In genomic region chr7:5307221-5308142, GRCh38 we compare ENCODE assay signal across 7 cellular contexts. TPM values are rescaled to one million over a fixed set of nuclear protein-coding genes. Genes with fewer than 3 reads are reported as not detected.
DNase-seq lines count a peak whose midpoint lies in the region; ATAC-seq, FAIRE-seq and TF ChIP-seq lines count a peak whose summit lies in the region.
"Not testable (repeated sequence)": the region's sequence is repeated elsewhere in the genome, so short reads cannot be mapped to it uniquely, and the experiment has no call there.

No MANE protein-coding gene starts in this region.

- TF ChIP-seq CTCF in Caco-2 (IDR thresholded peaks at IDR 0.05; ENCODE audit: insufficient read depth in 1 of 2, low read depth in 1 of 2, low read length in 1 of 2, severe bottlenecking in 1 of 2, unreplicated experiment in 1 of 2); IMR-90 (conservative IDR thresholded peaks at IDR 0.05; ENCODE audit: low read depth, low read length): not testable (repeated sequence)

- WGBS in IMR-90 (ENCODE audit: extremely low coverage in 2 of 2, insufficient read length in 1 of 2), 2 experiments: 97% methylated on average over 20 of the region's 39 CpGs; no CpG with 5 or more reads in 1 of the 2 experiments
- WGBS in neuronal stem cell (ENCODE audit: extremely low coverage in 2 of 2, insufficient read length in 2 of 2, insufficient replicate concordance in 1 of 2), 2 donors: no CpG with 5 or more reads among the region's 39 CpGs

- H3K27me3 Mint-ChIP-seq in Caco-2 (ENCODE audit: insufficient read depth, unreplicated experiment); central memory CD8-positive, alpha-beta T cell; stimulated activated naive CD8-positive, alpha-beta T cell treated with anti-CD3 and anti-CD28 coated beads, Interleukin-15, amount 100 ng/mL, for 72 hours: not testable (repeated sequence)

- H2AK9ac ChIP-seq in IMR-90 (replicated peaks; ENCODE audit: low read depth, low read length, poor library complexity): not testable (repeated sequence)

- H3K4me1 ChIP-seq in Caco-2; IMR-90 (ENCODE audit: control insufficient read depth, insufficient read depth, low read length); neuronal stem cell (ENCODE audit: control insufficient read depth in 2 of 2, insufficient read depth in 1 of 2, low read depth in 1 of 2, low read length in 2 of 2): not testable (repeated sequence)

- POLR2A ChIA-PET in Caco-2 (lab: Charles Lee); IMR-90 (lab: Charles Lee; ENCODE audit: unreplicated experiment): not testable (repeated sequence)

- H3K79me1 ChIP-seq in IMR-90 (ENCODE audit: low read depth in 1 of 2, low read length in 2 of 2); neuronal stem cell (ENCODE audit: low read depth, low read length): not testable (repeated sequence)

- not testable (repeated sequence) for H3K56ac ChIP-seq in IMR-90 (ENCODE audit: extremely low read depth, insufficient read depth, low read length)

- not testable (repeated sequence) for H3K9ac ChIP-seq in IMR-90 (ENCODE audit: low read depth, low read length); neuronal stem cell (ENCODE audit: low read depth, low read length, poor library complexity)

- CTCF ChIA-PET in Caco-2 (lab: Charles Lee): not testable (repeated sequence)
- CTCF ChIA-PET in IMR-90 (lab: Yijun Ruan, JAX): interaction anchor here (0.6 to 1.2 kb wide), 2 partner anchors 10 to 40 kb away, joined by 3 read pairs; no protein-coding TSS in a partner anchor

- not testable (repeated sequence) for H2BK5ac ChIP-seq in IMR-90 (ENCODE audit: low read depth, low read length, poor library complexity, severe bottlenecking); neuronal stem cell (ENCODE audit: low read length)

- DNase-seq in Caco-2; IMR-90; RCC 7860 (ENCODE audit: low spot score); central memory CD8-positive, alpha-beta T cell (ENCODE audit: low spot score in 2 of 2); neuronal stem cell (ENCODE audit: low spot score); stimulated activated naive CD8-positive, alpha-beta T cell treated with anti-CD3 and anti-CD28 coated beads, Interleukin-15, amount 100 ng/mL, for 72 hours: not testable (repeated sequence)
- peak; percentile 64 to 80 for DNase-seq in left colon

- H3K9me1 ChIP-seq in IMR-90 (ENCODE audit: insufficient read depth, low read length): not testable (repeated sequence)

- not testable (repeated sequence) for TF ChIP-seq RAD21 in IMR-90 (IDR thresholded peaks at IDR 0.05; ENCODE audit: low read length)

- H3K36me3 Mint-ChIP-seq in Caco-2 (ENCODE audit: insufficient read depth, unreplicated experiment): peaks cover 82% of the 10 kb centered on the region
- H3K36me3 Mint-ChIP-seq in central memory CD8-positive, alpha-beta T cell (ENCODE audit: insufficient read depth): peaks cover 12% of the 10 kb centered on the region

- H2BK20ac ChIP-seq in IMR-90 (ENCODE audit: low read depth, low read length): not testable (repeated sequence)

- H3K27ac ChIP-seq in IMR-90 (ENCODE audit: insufficient read depth, low read length); neuronal stem cell (replicated peaks; ENCODE audit: low read length): not testable (repeated sequence)

- not testable (repeated sequence) for H3K9me3 Mint-ChIP-seq in Caco-2 (ENCODE audit: unreplicated experiment); central memory CD8-positive, alpha-beta T cell; stimulated activated naive CD8-positive, alpha-beta T cell treated with anti-CD3 and anti-CD28 coated beads, Interleukin-15, amount 100 ng/mL, for 72 hours

- H3K23ac ChIP-seq in IMR-90 (ENCODE audit: low read depth, low read length); neuronal stem cell (ENCODE audit: low read depth, low read length, poor library complexity): not testable (repeated sequence)

- not testable (repeated sequence) for H3K14ac ChIP-seq in IMR-90 (replicated peaks; ENCODE audit: low read depth, low read length); neuronal stem cell (ENCODE audit: low read length)

- not testable (repeated sequence) for H3K18ac ChIP-seq in IMR-90 (ENCODE audit: low read depth, low read length); neuronal stem cell (ENCODE audit: low read length)

- TF ChIP-seq POLR2A in IMR-90 (IDR thresholded peaks at IDR 0.05; ENCODE audit: low read depth, low read length): not testable (repeated sequence)

- H4K20me1 ChIP-seq in IMR-90 (ENCODE audit: insufficient read depth, low read length): not testable (repeated sequence)

- H2BK12ac ChIP-seq in neuronal stem cell (ENCODE audit: low read length): peak overlapping the region; percentile 41

- H3K4ac ChIP-seq in IMR-90 (ENCODE audit: low read depth, low read length); neuronal stem cell (ENCODE audit: low read length): not testable (repeated sequence)

- H4K5ac ChIP-seq in IMR-90 (ENCODE audit: low read depth, low read length): not testable (repeated sequence)

- intact Hi-C loops in Caco-2 (cut with micrococcal nuclease; ENCODE audit: unreplicated experiment); IMR-90 (cut with micrococcal nuclease); left colon (cut with DNase I, micrococcal nuclease): not testable (repeated sequence)

- not testable (repeated sequence) for H3K4me3 Mint-ChIP-seq in Caco-2 (ENCODE audit: unreplicated experiment); central memory CD8-positive, alpha-beta T cell; stimulated activated naive CD8-positive, alpha-beta T cell treated with anti-CD3 and anti-CD28 coated beads, Interleukin-15, amount 100 ng/mL, for 72 hours

- H2AFZ ChIP-seq in IMR-90 (replicated peaks; ENCODE audit: low read length, poor library complexity); neuronal stem cell (ENCODE audit: low read length): not testable (repeated sequence)

- not testable (repeated sequence) for H2BK120ac ChIP-seq in IMR-90 (ENCODE audit: low read depth, low read length); neuronal stem cell (ENCODE audit: low read depth, low read length)

- H3K27me3 ChIP-seq in Caco-2 (replicated peaks; ENCODE audit: control insufficient read depth, insufficient read depth, low read length); IMR-90 (ENCODE audit: control insufficient read depth, insufficient read depth, low read length); neuronal stem cell (ENCODE audit: control insufficient read depth in 3 of 3, insufficient read depth in 3 of 3, low read depth in 1 of 3, low read length in 3 of 3): not testable (repeated sequence)

- H4K91ac ChIP-seq in IMR-90 (ENCODE audit: insufficient read depth, low read depth, low read length); neuronal stem cell (ENCODE audit: low read depth, low read length, poor library complexity): not testable (repeated sequence)

- in situ Hi-C loops in IMR-90 (cut with MboI; ENCODE audit: low sequenced_read_pairs): not testable (repeated sequence)

- H2AK5ac ChIP-seq in IMR-90 (ENCODE audit: low read depth, low read length); neuronal stem cell (ENCODE audit: low read depth, low read length): not testable (repeated sequence)

- FAIRE-seq in RCC 7860 (lab: Jason Lieb, UNC): peak; percentile 28

- H3K36me3 ChIP-seq in Caco-2 (ENCODE audit: control insufficient read depth, insufficient read depth, low read length): not testable (repeated sequence)
- H3K36me3 ChIP-seq in IMR-90 (ENCODE audit: control insufficient read depth, insufficient read depth, low read length) (peaks cover 34% of the 10 kb centered on the region), neuronal stem cell (replicated peaks in 1 of 2; ENCODE audit: control insufficient read depth in 2 of 2, insufficient read depth in 2 of 2, low read length in 2 of 2) (peaks cover 12 to 65% of the 10 kb centered on the region in 2 donors)

- dilution Hi-C loops in IMR-90 (cut with HindIII; ENCODE audit: low sequenced_read_pairs, unreplicated experiment): not testable (repeated sequence)

- not testable (repeated sequence) for H4K8ac ChIP-seq in IMR-90 (ENCODE audit: low read depth in 2 of 2, low read length in 2 of 2); neuronal stem cell (ENCODE audit: low read depth, low read length)

- TSS peak; percentile 37 for BruUV-seq in Caco-2 (replicated peaks; lab: Mats Ljungman, UMichigan)
- BruUV-seq in IMR-90 (replicated peaks; lab: Mats Ljungman, UMichigan): TSS peak; percentile 93

- not testable (repeated sequence) for H3K4me1 Mint-ChIP-seq in Caco-2 (ENCODE audit: low read depth, unreplicated experiment); central memory CD8-positive, alpha-beta T cell; stimulated activated naive CD8-positive, alpha-beta T cell treated with anti-CD3 and anti-CD28 coated beads, Interleukin-15, amount 100 ng/mL, for 72 hours

- ATAC-seq in IMR-90 (ENCODE audit: low read depth); central memory CD8-positive, alpha-beta T cell (replicated peaks; ENCODE audit: extremely low read depth, poor library complexity, severe bottlenecking): not testable (repeated sequence)
- peak; percentile 87 for ATAC-seq in left colon
- peak; percentile 22 for ATAC-seq in stimulated activated naive CD8-positive, alpha-beta T cell treated with anti-CD3 and anti-CD28 coated beads, Interleukin-15, amount 100 ng/mL, for 72 hours

- H3K4me2 ChIP-seq in IMR-90 (ENCODE audit: low read depth, low read length); neuronal stem cell (ENCODE audit: insufficient read depth, low read length, poor library complexity, severe bottlenecking): not testable (repeated sequence)

- not testable (repeated sequence) for H3K9me3 ChIP-seq in Caco-2; IMR-90 (ENCODE audit: control insufficient read depth, insufficient read depth, low read length); neuronal stem cell (replicated peaks in 1 of 2; ENCODE audit: control insufficient read depth in 2 of 2, insufficient read depth in 1 of 2, low read depth in 1 of 2, low read length in 2 of 2)

- H3K27ac Mint-ChIP-seq in Caco-2 (ENCODE audit: unreplicated experiment); stimulated activated naive CD8-positive, alpha-beta T cell treated with anti-CD3 and anti-CD28 coated beads, Interleukin-15, amount 100 ng/mL, for 72 hours: not testable (repeated sequence)
- peak overlapping the region; percentile 12 for H3K27ac Mint-ChIP-seq in central memory CD8-positive, alpha-beta T cell (ENCODE audit: low read depth)

- H2BK15ac ChIP-seq in IMR-90 (ENCODE audit: low read depth, low read length); neuronal stem cell (ENCODE audit: low read length): not testable (repeated sequence)

- not testable (repeated sequence) for H3K4me3 ChIP-seq in Caco-2 (ENCODE audit: low read depth, low read length); IMR-90 (ENCODE audit: insufficient read depth, low read depth, low read length)
- peak overlapping the region in 1 of 2 donors; percentile 55 for H3K4me3 ChIP-seq in neuronal stem cell (ENCODE audit: low read length in 2 of 2)

RNA-seq across cellular contexts. Expression of gene SLC29A4, which starts 24.7 kb away (rescaled TPM):
- total RNA-seq in Caco-2 (2022): 34.6 and 38.4 TPM in 2 replicates
- total RNA-seq in IMR-90 (2012; rRNA removed): 2.3 and 2.5 TPM in 2 replicates
- 7.6 and 10.4 TPM in 2 replicates for polyA plus RNA-seq in IMR-90 (2012; rRNA removed)
- 4.7 and 12.8 TPM in 2 replicates for polyA plus RNA-seq in IMR-90 (2012; cell fraction: cytosol; rRNA removed)
- polyA plus RNA-seq in IMR-90 (2012; cell fraction: nucleus; rRNA removed; ENCODE audit: low replicate concordance): 9.8 and 25.0 TPM in 2 replicates
- total RNA-seq in left colon: 10 to 100 TPM in 1 of 2 donors, 1 to 10 TPM in 1; 3.2 to 23.4 TPM
- 29.0 TPM for polyA plus RNA-seq in neuronal stem cell (2013, experiment 1 of 2)
- polyA plus RNA-seq in neuronal stem cell (2013, experiment 2 of 2): 28.9 TPM
